ENCODE assay signal across 20 cellular contexts in the genomic region with DNA sequence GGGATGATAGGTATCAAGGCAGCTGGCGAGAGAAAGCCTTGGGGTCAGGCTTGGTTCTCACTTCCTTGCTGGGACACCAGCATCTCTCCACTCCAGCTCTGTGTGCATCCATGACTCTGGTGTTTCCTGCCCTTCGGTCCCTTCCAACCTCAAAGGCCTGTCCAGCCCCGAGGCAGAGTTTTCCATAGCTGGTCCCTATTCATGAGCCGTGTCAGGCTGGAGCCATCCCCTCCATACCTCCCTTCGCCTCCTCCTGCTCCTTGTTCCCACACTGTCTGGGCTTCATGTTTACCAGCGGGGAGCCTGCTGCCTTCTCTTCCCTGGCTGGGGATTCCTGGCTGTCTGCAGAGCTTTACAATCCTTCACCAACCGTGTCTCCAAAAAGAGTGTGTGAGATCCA. TPM values are rescaled to one million over a fixed set of nuclear protein-coding genes. Genes with fewer than 3 reads are reported as not detected.
DNase-seq lines count a peak whose midpoint lies in the region; ATAC-seq, FAIRE-seq and TF ChIP-seq lines count a peak whose summit lies in the region.
"Had no signal": no experiment of that assay in that cellular context is flagged by ENCODE, and none has a peak within 500 bp of the region (broad histone marks: within the 10 kb centered on the region; RNA-seq: fewer than 3 reads in every experiment).

No MANE protein-coding gene starts in this region.

- no peak overlapping the region for H3K27ac Mint-ChIP-seq in stimulated activated naive CD8-positive, alpha-beta T cell treated with anti-CD3 and anti-CD28 coated beads, Interleukin-15, amount 100 ng/mL, for 72 hours
- H3K27ac Mint-ChIP-seq: CD4-positive, alpha-beta T cell; IgD-negative memory B cell had no signal

- H3K27ac ChIP-seq in cardiac muscle cell, result peak overlapping the region; percentile 85
- peak overlapping the region; percentile 85 for H3K27ac ChIP-seq in endothelial cell of umbilical vein (ENCODE audit: insufficient read depth, low read depth, low read length)
- H3K27ac ChIP-seq in upper lobe of right lung, result no peak overlapping the region
- no peak overlapping the region for H3K27ac ChIP-seq in SK-N-SH (ENCODE audit: low read depth in 2 of 2, low read length in 1 of 2)
- no peak overlapping the region for H3K27ac ChIP-seq in Peyer's patch
- H3K27ac ChIP-seq: 22Rv1, HL-60 had no signal

- CTCF ChIA-PET in endothelial cell of umbilical vein (lab: Charles Lee) (interaction anchor here (15.3 kb wide), 2 partner anchors 42 to 205 kb away, joined by 219 to 670 read pairs; partner anchors contain the start of gene DYSF), SK-N-SH (lab: Yijun Ruan, JAX) (interaction anchor here (1.0 to 11.8 kb wide), 9 partner anchors 9 to 1075 kb away, joined by 3 to 221 read pairs (median 5); no protein-coding TSS in a partner anchor)

- no peak overlapping the region for H3K4me3 Mint-ChIP-seq in stimulated activated naive CD8-positive, alpha-beta T cell treated with anti-CD3 and anti-CD28 coated beads, Interleukin-15, amount 100 ng/mL, for 72 hours
- H3K4me3 Mint-ChIP-seq: CD4-positive, alpha-beta T cell; IgD-negative memory B cell had no signal

- intact Hi-C loops in Right ventricle myocardium inferior (cut with DNase I), result loop anchor here (2.0 to 10.0 kb wide), 2 partner anchors 40 to 280 kb away; partner anchors contain the start of gene PAIP2B
- intact Hi-C loops in endothelial cell of umbilical vein (cut with micrococcal nuclease), result loop anchor here (1.0 to 5.0 kb wide), 4 partner anchors 12 to 172 kb away; partner anchors contain the start of gene ZNF638
- intact Hi-C loops in posterior vena cava (cut with DNase I), result loop anchor here (5.0 kb wide), 3 partner anchors 37 to 202 kb away; no protein-coding TSS in a partner anchor
- intact Hi-C loops in upper lobe of right lung (cut with DNase I), result loop anchor here (5.0 kb wide), 1 partner anchor 42 kb away; no protein-coding TSS in a partner anchor

- H4K20me1 ChIP-seq in endothelial cell of umbilical vein (replicated peaks; ENCODE audit: control insufficient read depth, extremely low read depth, insufficient read depth, low read length), result no peaks in the 10 kb centered on the region
- H4K20me1 ChIP-seq in SK-N-SH (ENCODE audit: insufficient read depth), result no peaks in the 10 kb centered on the region

- no peak for TF ChIP-seq EP300 in SK-N-SH (IDR thresholded peaks at IDR 0.05; ENCODE audit: borderline replicate concordance in 1 of 2, low read depth in 1 of 2, low read length in 1 of 2)

- POLR2A ChIA-PET in endothelial cell of umbilical vein (lab: Charles Lee) (interaction anchor here (1.1 kb wide), 1 partner anchor 81 kb away, joined by 8 read pairs; no protein-coding TSS in a partner anchor), SK-N-SH (lab: Yijun Ruan, JAX) (no interaction called here)

- H3K4me1 ChIP-seq in cardiac muscle cell (ENCODE audit: low read depth) (peaks cover 34% of the 10 kb centered on the region), endothelial cell of umbilical vein (ENCODE audit: control insufficient read depth, extremely low read depth, insufficient read depth, low read length) (peaks cover 51% of the 10 kb centered on the region), upper lobe of right lung (peaks cover 20% of the 10 kb centered on the region), SK-N-SH (ENCODE audit: control insufficient read depth in 1 of 2, insufficient read depth in 2 of 2, low read depth in 1 of 2, low read length in 1 of 2) (peaks cover 0 to 11% of the 10 kb centered on the region in 2 experiments; a peak in 1 of 4 replicates), Peyer's patch (no peaks in the 10 kb centered on the region)
- H3K4me1 ChIP-seq: BE2C, HAP-1 had no signal

- no peak overlapping the region for H3K9ac ChIP-seq in endothelial cell of umbilical vein (replicated peaks; ENCODE audit: extremely low read depth, insufficient read depth, low read length)
- no peak overlapping the region for H3K9ac ChIP-seq in SK-N-SH

- H3K9me2 ChIP-seq in SK-N-SH, result no peaks in the 10 kb centered on the region

- TF ChIP-seq POLR2A in endothelial cell of umbilical vein (IDR thresholded peaks at IDR 0.05; ENCODE audit: low read depth, low read length) (no peak), Peyer's patch (IDR thresholded peaks at IDR 0.05) (no peak)

- no peaks in the 10 kb centered on the region for H3K9me1 ChIP-seq in endothelial cell of umbilical vein (replicated peaks; ENCODE audit: control insufficient read depth, extremely low read depth, insufficient read depth, low read length)

- H3K9me3 ChIP-seq in cardiac muscle cell (ENCODE audit: low read depth) (no peaks in the 10 kb centered on the region), endothelial cell of umbilical vein (replicated peaks; ENCODE audit: control insufficient read depth, insufficient read depth, low read length) (no peaks in the 10 kb centered on the region), upper lobe of right lung (no peaks in the 10 kb centered on the region), SK-N-SH (no peaks in the 10 kb centered on the region), Peyer's patch (no peaks in the 10 kb centered on the region)
- H3K9me3 ChIP-seq: BE2C, HAP-1 had no signal

- no peaks in the 10 kb centered on the region for H3K36me3 ChIP-seq in cardiac muscle cell
- H3K36me3 ChIP-seq in endothelial cell of umbilical vein (ENCODE audit: control insufficient read depth in 2 of 2, extremely low read depth in 1 of 2, insufficient read depth in 2 of 2, low read length in 2 of 2), result no peaks in the 10 kb centered on the region
- no peaks in the 10 kb centered on the region for H3K36me3 ChIP-seq in upper lobe of right lung
- H3K36me3 ChIP-seq in SK-N-SH (replicated peaks in 1 of 2; ENCODE audit: control insufficient read depth in 1 of 2, insufficient read depth in 2 of 2, low read length in 1 of 2), result no peaks in the 10 kb centered on the region
- no peaks in the 10 kb centered on the region for H3K36me3 ChIP-seq in Peyer's patch
- H3K36me3 ChIP-seq: BE2C, HAP-1 had no signal

- H3F3A ChIP-seq in SK-N-SH (replicated peaks; ENCODE audit: insufficient read depth), result no peaks in the 10 kb centered on the region

- H3K9me3 Mint-ChIP-seq in stimulated activated naive CD8-positive, alpha-beta T cell treated with anti-CD3 and anti-CD28 coated beads, Interleukin-15, amount 100 ng/mL, for 72 hours, result no peaks in the 10 kb centered on the region
- H3K9me3 Mint-ChIP-seq: CD4-positive, alpha-beta T cell; IgD-negative memory B cell had no signal

- no peaks in the 10 kb centered on the region for H3K4me1 Mint-ChIP-seq in stimulated activated naive CD8-positive, alpha-beta T cell treated with anti-CD3 and anti-CD28 coated beads, Interleukin-15, amount 100 ng/mL, for 72 hours
- H3K4me1 Mint-ChIP-seq: IgD-negative memory B cell had no signal

- dilution Hi-C loops in endothelial cell of umbilical vein (cut with MboI; ENCODE audit: extremely low pct_ligation_motif_present, low sequenced_read_pairs), result no loop called here

- no peak for ATAC-seq in Right ventricle myocardium inferior
- ATAC-seq in upper lobe of right lung, result no peak
- ATAC-seq in stimulated activated naive CD8-positive, alpha-beta T cell treated with anti-CD3 and anti-CD28 coated beads, Interleukin-15, amount 100 ng/mL, for 72 hours, result no peak
- ATAC-seq: Panc1 had no signal

- no peak overlapping the region for H2AFZ ChIP-seq in endothelial cell of umbilical vein (ENCODE audit: low read depth, low read length)
- no peak overlapping the region for H2AFZ ChIP-seq in SK-N-SH (ENCODE audit: low read depth)

- TF ChIP-seq RAD21 in SK-N-SH (IDR thresholded peaks at IDR 0.05; ENCODE audit: low read length), result no peak

- WGBS in SK-N-SH (ENCODE audit: low lambda C conversion rate), result 56% methylated on average over 7 of the region's 7 CpGs

- no peak for DNase-seq in cardiac muscle cell (ENCODE audit: low read depth in 1 of 2, low spot score in 1 of 2)
- DNase-seq in Right ventricle myocardium inferior (ENCODE audit: missing footprints), result no peak
- no peak for DNase-seq in endothelial cell of umbilical vein (ENCODE audit: low read depth, low spot score)
- peak; percentile 59 for DNase-seq in posterior vena cava (ENCODE audit: low spot score)
- DNase-seq in upper lobe of right lung, result peak; percentile 31
- no peak for DNase-seq in SK-N-SH
- DNase-seq in stimulated activated naive CD8-positive, alpha-beta T cell treated with anti-CD3 and anti-CD28 coated beads, Interleukin-15, amount 100 ng/mL, for 72 hours, result no peak
- DNase-seq in Peyer's patch, result no peak
- DNase-seq: BE2C, Kasumi-1, NCI-H2107, NCI-H226, NCI-H524 treated with DMSO at 0.1 percent for 48 hours had no signal

- TF ChIP-seq CTCF in cardiac muscle cell (IDR thresholded peaks at IDR 0.05; ENCODE audit: low read depth, low read length) (no peak), endothelial cell of umbilical vein (IDR thresholded peaks at IDR 0.05; ENCODE audit: extremely low read depth in 1 of 2, insufficient read depth in 1 of 2, low read depth in 1 of 2, low read length in 2 of 2) (no peak), upper lobe of right lung (IDR thresholded peaks at IDR 0.05) (no peak), SK-N-SH (IDR thresholded peaks at IDR 0.05) (no peak), Peyer's patch (IDR thresholded peaks at IDR 0.05) (no peak)

- no peaks in the 10 kb centered on the region for H3K27me3 ChIP-seq in cardiac muscle cell
- no peaks in the 10 kb centered on the region for H3K27me3 ChIP-seq in endothelial cell of umbilical vein (ENCODE audit: control insufficient read depth in 2 of 2, insufficient read depth in 2 of 2, low read length in 2 of 2)
- no peaks in the 10 kb centered on the region for H3K27me3 ChIP-seq in upper lobe of right lung
- H3K27me3 ChIP-seq in SK-N-SH (ENCODE audit: insufficient read depth), result no peaks in the 10 kb centered on the region
- H3K27me3 ChIP-seq in Peyer's patch, result no peaks in the 10 kb centered on the region
- H3K27me3 ChIP-seq: BE2C had no signal

- FAIRE-seq in endothelial cell of umbilical vein (lab: Jason Lieb, UNC), result peak; percentile 12
- FAIRE-seq: HTR-8/SVneo had no signal

- no peak overlapping the region for H3K4me3 ChIP-seq in cardiac muscle cell
- H3K4me3 ChIP-seq in endothelial cell of umbilical vein (replicated peaks in 1 of 3; ENCODE audit: insufficient read depth in 1 of 3, low read depth in 1 of 3, low read length in 3 of 3), result no peak overlapping the region
- H3K4me3 ChIP-seq in upper lobe of right lung, result no peak overlapping the region
- no peak overlapping the region for H3K4me3 ChIP-seq in SK-N-SH (ENCODE audit: low read depth in 2 of 2, low read length in 1 of 2)
- no peak overlapping the region for H3K4me3 ChIP-seq in Peyer's patch
- H3K4me3 ChIP-seq: HAP-1 had no signal

- BruUV-seq in endothelial cell of umbilical vein (replicated peaks; lab: Mats Ljungman, UMichigan), result no TSS peak

- H3K79me2 ChIP-seq in endothelial cell of umbilical vein (ENCODE audit: control insufficient read depth, insufficient read depth, low read length), result no peaks in the 10 kb centered on the region
- H3K79me2 ChIP-seq in SK-N-SH (ENCODE audit: insufficient read depth), result no peaks in the 10 kb centered on the region

- H3K27me3 Mint-ChIP-seq in stimulated activated naive CD8-positive, alpha-beta T cell treated with anti-CD3 and anti-CD28 coated beads, Interleukin-15, amount 100 ng/mL, for 72 hours, result no peaks in the 10 kb centered on the region
- H3K27me3 Mint-ChIP-seq: CD4-positive, alpha-beta T cell had no signal

- H3K4me2 ChIP-seq in endothelial cell of umbilical vein (ENCODE audit: insufficient read depth, low read length) (no peak overlapping the region), SK-N-SH (no peak overlapping the region)

RNA-seq across cellular contexts. Expression of gene DYSF, which starts 51.2 kb away (rescaled TPM):
- total RNA-seq in cardiac muscle cell, result 44.4 and 57.4 TPM in 2 replicates
- polyA plus RNA-seq in cardiac muscle cell, result 34.6 and 40.9 TPM in 2 replicates
- 57.8 TPM for total RNA-seq in Right ventricle myocardium inferior
- 134 and 152 TPM in 2 replicates for total RNA-seq in endothelial cell of umbilical vein
- polyA plus RNA-seq in endothelial cell of umbilical vein, result 50.9 and 53.5 TPM in 2 replicates
- polyA plus RNA-seq in endothelial cell of umbilical vein (2011; cell fraction: cytosol; rRNA removed), result 49.0 and 50.6 TPM in 2 replicates
- polyA plus RNA-seq in endothelial cell of umbilical vein (2011; cell fraction: nucleus; rRNA removed), result 84.1 and 102 TPM in 2 replicates
- polyA plus RNA-seq in endothelial cell of umbilical vein (2012), result 29.9 and 46.0 TPM in 2 replicates
- polyA minus RNA-seq in endothelial cell of umbilical vein, result 111 and 117 TPM in 2 replicates
- 0.72 TPM for polyA minus RNA-seq in endothelial cell of umbilical vein (2011; cell fraction: cytosol; rRNA and poly(A)+ RNA removed)
- 62.9 and 88.7 TPM in 2 replicates for polyA minus RNA-seq in endothelial cell of umbilical vein (2011; cell fraction: nucleus; rRNA and poly(A)+ RNA removed)
- total RNA-seq in posterior vena cava, result 10 to 100 TPM; 42.1 to 46.8 TPM
- total RNA-seq in upper lobe of right lung, result 37.7 TPM
- polyA plus RNA-seq in SK-N-SH (2012; rRNA removed), result 0.10 and 0.18 TPM in 2 replicates
- polyA plus RNA-seq in SK-N-SH (2012; cell fraction: cytosol; rRNA removed), result 0.05 and 0.16 TPM in 2 replicates
- polyA plus RNA-seq in SK-N-SH (2012; cell fraction: nucleus; rRNA removed), result 0.67 and 0.73 TPM in 2 replicates
- total RNA-seq in Peyer's patch, result 10 to 100 TPM in 1 of 4 donors, 1 to 10 TPM in 3; 2.8 to 14.9 (median 4.0) TPM

Comparison
In these comparisons a context has a peak if more than half of its experiments do, and no peak if none do; other contexts are left out.
1. DNase-seq: peak in posterior vena cava (single experiment) and upper lobe of right lung (single experiment); none in cardiac muscle cell (0 of 2), Right ventricle myocardium inferior (single experiment), endothelial cell of umbilical vein (single experiment), SK-N-SH (single experiment), stimulated activated naive CD8-positive, alpha-beta T cell treated with anti-CD3 and anti-CD28 coated beads, Interleukin-15, amount 100 ng/mL, for 72 hours (0 of 2) and Peyer's patch (0 of 3).
2. H3K27ac ChIP-seq: peak in cardiac muscle cell (single experiment) and endothelial cell of umbilical vein (single experiment); none in upper lobe of right lung (single experiment), SK-N-SH (0 of 2) and Peyer's patch (0 of 4).